Comparison of ENCODE assay signal across 1 cellular context in the genomic region with DNA sequence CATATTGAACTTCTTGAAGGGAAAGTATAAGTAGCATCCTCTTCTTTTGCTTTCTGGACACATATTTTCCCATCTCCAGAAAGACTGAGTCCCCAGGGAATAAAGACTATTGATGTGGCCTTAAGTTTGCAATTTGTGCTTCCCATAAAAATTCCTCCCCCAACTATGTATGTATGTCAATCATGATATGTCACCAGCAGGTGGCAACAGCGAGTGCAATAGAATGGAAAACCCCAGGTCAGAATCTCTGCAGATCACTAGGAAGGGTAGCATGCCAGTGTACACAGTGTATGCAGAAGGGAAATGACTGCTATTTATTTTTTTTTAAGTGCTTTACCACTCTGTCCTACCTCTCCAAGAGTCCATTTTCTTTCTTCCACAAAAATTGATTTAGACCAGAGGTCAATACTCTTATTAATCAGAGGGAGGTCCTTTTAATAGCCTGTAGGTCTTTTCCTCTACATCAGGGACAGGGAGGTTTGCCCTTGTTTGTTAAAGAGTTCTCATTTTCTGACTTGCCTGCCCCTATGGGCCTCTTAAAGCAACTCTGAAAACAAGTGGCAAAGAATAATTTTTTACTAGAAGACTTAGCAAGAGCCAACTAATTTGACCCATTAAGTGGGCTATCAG.
TF ChIP-seq lines count a peak whose summit lies in the region.

No MANE protein-coding gene starts in this region.

TF ChIP-seq in GM23338, 12 proteins besides CTCF, POLR2A, EP300 and RAD21 (continued from another document):
- TF ChIP-seq EZH2phosphoT487 (IDR thresholded peaks at IDR 0.05; ENCODE audit: unreplicated experiment), result no peak
- no peak for TF ChIP-seq JUNB (IDR thresholded peaks at IDR 0.05; ENCODE audit: unreplicated experiment)
- TF ChIP-seq, protein P1, sequence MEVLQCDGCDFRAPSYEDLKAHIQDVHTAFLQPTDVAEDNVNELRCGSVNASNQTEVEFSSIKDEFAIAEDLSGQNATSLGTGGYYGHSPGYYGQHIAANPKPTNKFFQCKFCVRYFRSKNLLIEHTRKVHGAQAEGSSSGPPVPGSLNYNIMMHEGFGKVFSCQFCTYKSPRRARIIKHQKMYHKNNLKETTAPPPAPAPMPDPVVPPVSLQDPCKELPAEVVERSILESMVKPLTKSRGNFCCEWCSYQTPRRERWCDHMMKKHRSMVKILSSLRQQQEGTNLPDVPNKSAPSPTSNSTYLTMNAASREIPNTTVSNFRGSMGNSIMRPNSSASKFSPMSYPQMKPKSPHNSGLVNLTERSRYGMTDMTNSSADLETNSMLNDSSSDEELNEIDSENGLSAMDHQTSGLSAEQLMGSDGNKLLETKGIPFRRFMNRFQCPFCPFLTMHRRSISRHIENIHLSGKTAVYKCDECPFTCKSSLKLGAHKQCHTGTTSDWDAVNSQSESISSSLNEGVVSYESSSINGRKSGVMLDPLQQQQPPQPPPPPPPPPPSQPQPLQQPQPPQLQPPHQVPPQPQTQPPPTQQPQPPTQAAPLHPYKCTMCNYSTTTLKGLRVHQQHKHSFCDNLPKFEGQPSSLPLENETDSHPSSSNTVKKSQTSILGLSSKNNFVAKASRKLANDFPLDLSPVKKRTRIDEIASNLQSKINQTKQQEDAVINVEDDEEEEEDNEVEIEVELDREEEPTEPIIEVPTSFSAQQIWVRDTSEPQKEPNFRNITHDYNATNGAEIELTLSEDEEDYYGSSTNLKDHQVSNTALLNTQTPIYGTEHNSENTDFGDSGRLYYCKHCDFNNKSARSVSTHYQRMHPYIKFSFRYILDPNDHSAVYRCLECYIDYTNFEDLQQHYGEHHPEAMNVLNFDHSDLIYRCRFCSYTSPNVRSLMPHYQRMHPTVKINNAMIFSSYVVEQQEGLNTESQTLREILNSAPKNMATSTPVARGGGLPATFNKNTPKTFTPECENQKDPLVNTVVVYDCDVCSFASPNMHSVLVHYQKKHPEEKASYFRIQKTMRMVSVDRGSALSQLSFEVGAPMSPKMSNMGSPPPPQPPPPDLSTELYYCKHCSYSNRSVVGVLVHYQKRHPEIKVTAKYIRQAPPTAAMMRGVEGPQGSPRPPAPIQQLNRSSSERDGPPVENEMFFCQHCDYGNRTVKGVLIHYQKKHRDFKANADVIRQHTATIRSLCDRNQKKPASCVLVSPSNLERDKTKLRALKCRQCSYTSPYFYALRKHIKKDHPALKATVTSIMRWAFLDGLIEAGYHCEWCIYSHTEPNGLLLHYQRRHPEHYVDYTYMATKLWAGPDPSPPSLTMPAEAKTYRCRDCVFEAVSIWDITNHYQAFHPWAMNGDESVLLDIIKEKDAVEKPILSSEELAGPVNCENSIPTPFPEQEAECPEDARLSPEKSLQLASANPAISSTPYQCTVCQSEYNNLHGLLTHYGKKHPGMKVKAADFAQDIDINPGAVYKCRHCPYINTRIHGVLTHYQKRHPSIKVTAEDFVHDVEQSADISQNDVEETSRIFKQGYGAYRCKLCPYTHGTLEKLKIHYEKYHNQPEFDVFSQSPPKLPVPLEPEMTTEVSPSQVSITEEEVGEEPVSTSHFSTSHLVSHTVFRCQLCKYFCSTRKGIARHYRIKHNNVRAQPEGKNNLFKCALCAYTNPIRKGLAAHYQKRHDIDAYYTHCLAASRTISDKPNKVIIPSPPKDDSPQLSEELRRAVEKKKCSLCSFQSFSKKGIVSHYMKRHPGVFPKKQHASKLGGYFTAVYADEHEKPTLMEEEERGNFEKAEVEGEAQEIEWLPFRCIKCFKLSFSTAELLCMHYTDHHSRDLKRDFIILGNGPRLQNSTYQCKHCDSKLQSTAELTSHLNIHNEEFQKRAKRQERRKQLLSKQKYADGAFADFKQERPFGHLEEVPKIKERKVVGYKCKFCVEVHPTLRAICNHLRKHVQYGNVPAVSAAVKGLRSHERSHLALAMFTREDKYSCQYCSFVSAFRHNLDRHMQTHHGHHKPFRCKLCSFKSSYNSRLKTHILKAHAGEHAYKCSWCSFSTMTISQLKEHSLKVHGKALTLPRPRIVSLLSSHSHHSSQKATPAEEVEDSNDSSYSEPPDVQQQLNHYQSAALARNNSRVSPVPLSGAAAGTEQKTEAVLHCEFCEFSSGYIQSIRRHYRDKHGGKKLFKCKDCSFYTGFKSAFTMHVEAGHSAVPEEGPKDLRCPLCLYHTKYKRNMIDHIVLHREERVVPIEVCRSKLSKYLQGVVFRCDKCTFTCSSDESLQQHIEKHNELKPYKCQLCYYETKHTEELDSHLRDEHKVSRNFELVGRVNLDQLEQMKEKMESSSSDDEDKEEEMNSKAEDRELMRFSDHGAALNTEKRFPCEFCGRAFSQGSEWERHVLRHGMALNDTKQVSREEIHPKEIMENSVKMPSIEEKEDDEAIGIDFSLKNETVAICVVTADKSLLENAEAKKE (CRISPR knock-in tag; IDR thresholded peaks at IDR 0.05), result no peak
- TF ChIP-seq STAT1 (IDR thresholded peaks at IDR 0.05; ENCODE audit: unreplicated experiment), result no peak
- TF ChIP-seq ZNF331 (CRISPR knock-in tag; IDR thresholded peaks at IDR 0.05; ENCODE audit: low read depth), result no peak
- TF ChIP-seq ZNF114 (CRISPR knock-in tag; IDR thresholded peaks at IDR 0.05), result no peak
- TF ChIP-seq, protein P2, sequence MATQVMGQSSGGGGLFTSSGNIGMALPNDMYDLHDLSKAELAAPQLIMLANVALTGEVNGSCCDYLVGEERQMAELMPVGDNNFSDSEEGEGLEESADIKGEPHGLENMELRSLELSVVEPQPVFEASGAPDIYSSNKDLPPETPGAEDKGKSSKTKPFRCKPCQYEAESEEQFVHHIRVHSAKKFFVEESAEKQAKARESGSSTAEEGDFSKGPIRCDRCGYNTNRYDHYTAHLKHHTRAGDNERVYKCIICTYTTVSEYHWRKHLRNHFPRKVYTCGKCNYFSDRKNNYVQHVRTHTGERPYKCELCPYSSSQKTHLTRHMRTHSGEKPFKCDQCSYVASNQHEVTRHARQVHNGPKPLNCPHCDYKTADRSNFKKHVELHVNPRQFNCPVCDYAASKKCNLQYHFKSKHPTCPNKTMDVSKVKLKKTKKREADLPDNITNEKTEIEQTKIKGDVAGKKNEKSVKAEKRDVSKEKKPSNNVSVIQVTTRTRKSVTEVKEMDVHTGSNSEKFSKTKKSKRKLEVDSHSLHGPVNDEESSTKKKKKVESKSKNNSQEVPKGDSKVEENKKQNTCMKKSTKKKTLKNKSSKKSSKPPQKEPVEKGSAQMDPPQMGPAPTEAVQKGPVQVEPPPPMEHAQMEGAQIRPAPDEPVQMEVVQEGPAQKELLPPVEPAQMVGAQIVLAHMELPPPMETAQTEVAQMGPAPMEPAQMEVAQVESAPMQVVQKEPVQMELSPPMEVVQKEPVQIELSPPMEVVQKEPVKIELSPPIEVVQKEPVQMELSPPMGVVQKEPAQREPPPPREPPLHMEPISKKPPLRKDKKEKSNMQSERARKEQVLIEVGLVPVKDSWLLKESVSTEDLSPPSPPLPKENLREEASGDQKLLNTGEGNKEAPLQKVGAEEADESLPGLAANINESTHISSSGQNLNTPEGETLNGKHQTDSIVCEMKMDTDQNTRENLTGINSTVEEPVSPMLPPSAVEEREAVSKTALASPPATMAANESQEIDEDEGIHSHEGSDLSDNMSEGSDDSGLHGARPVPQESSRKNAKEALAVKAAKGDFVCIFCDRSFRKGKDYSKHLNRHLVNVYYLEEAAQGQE (IDR thresholded peaks at IDR 0.05; ENCODE audit: unreplicated experiment), result no peak
